Comparison of ENCODE assay signal across 20 cellular contexts in genomic region chr22:20378110-20378509, GRCh38.
"Had no signal": no experiment of that assay in that cellular context is flagged by ENCODE, and none has a peak within 500 bp of the region (broad histone marks: within the 10 kb centered on the region; RNA-seq: fewer than 3 reads in every experiment).

No MANE protein-coding gene starts in this region.

- H3K9me3 ChIP-seq: SJSA1 had no signal

- H3K4me3 ChIP-seq: SJSA1, SK-N-MC had no signal

- H3K36me3 ChIP-seq: SJSA1 had no signal

- H3K27me3 ChIP-seq: SJSA1 had no signal

- H3K4me1 ChIP-seq: SJSA1 had no signal

- DNase-seq: Karpas-422, KG1, NCI-H1092 treated with DMSO at 0.1 percent for 48 hours, NCI-H1436, NCI-H187, NCI-H2029, NCI-H2081 treated with DMSO at 0.1 percent for 48 hours, NCI-H2171, NCI-H226, NCI-H446, NCI-H510A, NCI-H524 treated with DMSO at 0.1 percent for 48 hours, NCI-H69, NCI-H774, Right ventricle myocardium superior, RPMI8226, SIG-M5, SW 1271 had no signal

- H3K27ac ChIP-seq: SJSA1, SK-N-MC had no signal
